Comparison of ENCODE assay signal across 13 cellular contexts in genomic region chr20:588932-589672, GRCh38. TPM values are rescaled to one million over a fixed set of nuclear protein-coding genes. Genes with fewer than 3 reads are reported as not detected.
A peak's percentile ranks its signal among the peaks of the same experiment; 100 is the strongest.
DNase-seq lines count a peak whose midpoint lies in the region; ATAC-seq and TF ChIP-seq lines count a peak whose summit lies in the region.
"Had no signal": no experiment of that assay in that cellular context is flagged by ENCODE, and none has a peak within 500 bp of the region (broad histone marks: within the 10 kb centered on the region; RNA-seq: fewer than 3 reads in every experiment).

No MANE protein-coding gene starts in this region.

- peaks cover 16 to 19% (median 18%) of the 10 kb centered on the region in 10 experiments for H3K4me1 ChIP-seq in BLaER1 treated with 17β-estradiol and CSF1 and Interleukin-3, amounts not matched to agents 10 nM and 100 nM

- peaks cover 3% of the 10 kb centered on the region; the same call in 1 of the 2 replicates for H3K9me3 Mint-ChIP-seq in WTC11
- no peaks in the 10 kb centered on the region for H3K9me3 Mint-ChIP-seq in T-helper 2 cell treated with Interferon-gamma antibody and Interleukin-4, amounts not matched to agents 5 μg/mL and 100 μg/mL, for 36 hours

- no peaks in the 10 kb centered on the region for H3K27me3 ChIP-seq in BLaER1 treated with 17β-estradiol and CSF1 and Interleukin-3, amounts not matched to agents 10 nM and 100 nM

- H3K36me3 Mint-ChIP-seq in WTC11: no peaks in the 10 kb centered on the region
- no peaks in the 10 kb centered on the region for H3K36me3 Mint-ChIP-seq in T-helper 2 cell treated with Interferon-gamma antibody and Interleukin-4, amounts not matched to agents 5 μg/mL and 100 μg/mL, for 36 hours (ENCODE audit: low read depth)

- H3K4me2 ChIP-seq in BLaER1 treated with 17β-estradiol and CSF1 and Interleukin-3, amounts not matched to agents 10 nM and 100 nM: peak overlapping the region; percentile 52 to 79 (median 72)

- peaks cover 5% of the 10 kb centered on the region; the same call in 1 of the 2 replicates for H3K27me3 Mint-ChIP-seq in WTC11 (ENCODE audit: low read depth)
- peaks cover 11% of the 10 kb centered on the region for H3K27me3 Mint-ChIP-seq in T-helper 2 cell treated with Interferon-gamma antibody and Interleukin-4, amounts not matched to agents 5 μg/mL and 100 μg/mL, for 36 hours (ENCODE audit: low read depth)

- CTCF ChIA-PET in WTC11 (lab: Charles Lee): interaction anchor here (0.8 to 3.5 kb wide), 4 partner anchors 12 to 227 kb away, joined by 3 to 16 read pairs (median 8); no protein-coding TSS in a partner anchor

- DNase-seq in WTC11 (ENCODE audit: low spot score) (no peak), activated T-cell treated with anti-CD3 and anti-CD28 coated beads for 4 hours (no peak)
- no peak for DNase-seq in T-helper 2 cell treated with Interferon-gamma antibody and Interleukin-4, amounts not matched to agents 5 μg/mL and 100 μg/mL, for 36 hours (ENCODE audit: low spot score)
- no peak for DNase-seq in activated CD4-positive, alpha-beta T cell treated with anti-CD3 and anti-CD28 coated beads, Interleukin-2, amount 50 U/mL, for 1 hour
- DNase-seq: anterior cingulate cortex; C1 segment of cervical spinal cord; NCI-H748 treated with DMSO at 0.1 percent for 48 hours; stimulated activated naive CD4-positive, alpha-beta T cell treated with Interleukin-2 at 50 U/mL for 16 hours had no signal

- no peak overlapping the region for H3K4me3 ChIP-seq in BLaER1 treated with 17β-estradiol and CSF1 and Interleukin-3, amounts not matched to agents 10 nM and 100 nM
- H3K4me3 ChIP-seq: esophagus muscularis mucosa had no signal

- ATAC-seq in GM19025 (IDR thresholded peaks at IDR 0.05; ENCODE audit: low read depth, unreplicated experiment) (peak; percentile 66), HG03039 (IDR thresholded peaks at IDR 0.05; ENCODE audit: unreplicated experiment) (peak; percentile 79), WTC11 (peak; percentile 95), GM18909 (IDR thresholded peaks at IDR 0.05; ENCODE audit: poor library complexity, unreplicated experiment) (no peak)

- TF ChIP-seq CTCF in WTC11 (IDR thresholded peaks at IDR 0.05): no peak

- POLR2A ChIA-PET in WTC11 (lab: Charles Lee): interaction anchor here (0.8 kb wide), 1 partner anchor 14 kb away, joined by 3 read pairs; no protein-coding TSS in a partner anchor

- peak overlapping the region in 4 of 11 experiments; percentile 20 to 41 (median 32); a peak in 6 of 22 replicates for H3K27ac ChIP-seq in BLaER1 treated with 17β-estradiol and CSF1 and Interleukin-3, amounts not matched to agents 10 nM and 100 nM
- H3K27ac ChIP-seq: esophagus muscularis mucosa had no signal

- H4K20me1 ChIP-seq in BLaER1 treated with 17β-estradiol and CSF1 and Interleukin-3, amounts not matched to agents 10 nM and 100 nM: peaks cover 0 to 3% (median 0%) of the 10 kb centered on the region in 11 experiments; a peak in 1 of 22 replicates

- H3K4me1 Mint-ChIP-seq in WTC11: no peaks in the 10 kb centered on the region
- no peaks in the 10 kb centered on the region for H3K4me1 Mint-ChIP-seq in T-helper 2 cell treated with Interferon-gamma antibody and Interleukin-4, amounts not matched to agents 5 μg/mL and 100 μg/mL, for 36 hours (ENCODE audit: low read depth)

- peak overlapping the region in 1 of 11 experiments; percentile 34; a peak in 2 of 22 replicates for H3K9ac ChIP-seq in BLaER1 treated with 17β-estradiol and CSF1 and Interleukin-3, amounts not matched to agents 10 nM and 100 nM

- H3K36me3 ChIP-seq in BLaER1 treated with 17β-estradiol and CSF1 and Interleukin-3, amounts not matched to agents 10 nM and 100 nM: no peaks in the 10 kb centered on the region
- H3K36me3 ChIP-seq: esophagus muscularis mucosa had no signal

- no peak overlapping the region for H3K27ac Mint-ChIP-seq in WTC11
- no peak overlapping the region for H3K27ac Mint-ChIP-seq in T-helper 2 cell treated with Interferon-gamma antibody and Interleukin-4, amounts not matched to agents 5 μg/mL and 100 μg/mL, for 36 hours

- no peaks in the 10 kb centered on the region for H3K9me3 ChIP-seq in BLaER1 treated with 17β-estradiol and CSF1 and Interleukin-3, amounts not matched to agents 10 nM and 100 nM (replicated peaks in 1 of 11)
- H3K9me3 ChIP-seq: esophagus muscularis mucosa had no signal

- H3K4me3 Mint-ChIP-seq in WTC11: no peak overlapping the region
- no peak overlapping the region for H3K4me3 Mint-ChIP-seq in T-helper 2 cell treated with Interferon-gamma antibody and Interleukin-4, amounts not matched to agents 5 μg/mL and 100 μg/mL, for 36 hours

TF ChIP-seq in WTC11, 78 proteins besides CTCF, POLR2A, EP300 and RAD21 (continues in another document):
- TF ChIP-seq, protein P1, sequence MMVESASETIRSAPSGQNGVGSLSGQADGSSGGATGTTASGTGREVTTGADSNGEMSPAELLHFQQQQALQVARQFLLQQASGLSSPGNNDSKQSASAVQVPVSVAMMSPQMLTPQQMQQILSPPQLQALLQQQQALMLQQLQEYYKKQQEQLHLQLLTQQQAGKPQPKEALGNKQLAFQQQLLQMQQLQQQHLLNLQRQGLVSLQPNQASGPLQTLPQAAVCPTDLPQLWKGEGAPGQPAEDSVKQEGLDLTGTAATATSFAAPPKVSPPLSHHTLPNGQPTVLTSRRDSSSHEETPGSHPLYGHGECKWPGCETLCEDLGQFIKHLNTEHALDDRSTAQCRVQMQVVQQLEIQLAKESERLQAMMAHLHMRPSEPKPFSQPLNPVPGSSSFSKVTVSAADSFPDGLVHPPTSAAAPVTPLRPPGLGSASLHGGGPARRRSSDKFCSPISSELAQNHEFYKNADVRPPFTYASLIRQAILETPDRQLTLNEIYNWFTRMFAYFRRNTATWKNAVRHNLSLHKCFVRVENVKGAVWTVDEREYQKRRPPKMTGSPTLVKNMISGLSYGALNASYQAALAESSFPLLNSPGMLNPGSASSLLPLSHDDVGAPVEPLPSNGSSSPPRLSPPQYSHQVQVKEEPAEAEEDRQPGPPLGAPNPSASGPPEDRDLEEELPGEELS (CRISPR knock-in tag; IDR thresholded peaks at IDR 0.05): no peak
- TF ChIP-seq USF2 (CRISPR knock-in tag; IDR thresholded peaks at IDR 0.05): peak; percentile 89
- TF ChIP-seq ATF2 (CRISPR knock-in tag; IDR thresholded peaks at IDR 0.05; ENCODE audit: borderline replicate concordance, low read depth): no peak
- no peak for TF ChIP-seq PRDM15 (CRISPR knock-in tag; IDR thresholded peaks at IDR 0.05)
- no peak for TF ChIP-seq SMAD3 (CRISPR knock-in tag; IDR thresholded peaks at IDR 0.05; ENCODE audit: borderline replicate concordance)
- TF ChIP-seq SMAD4 (CRISPR knock-in tag; IDR thresholded peaks at IDR 0.05): no peak
- TF ChIP-seq, protein P2, sequence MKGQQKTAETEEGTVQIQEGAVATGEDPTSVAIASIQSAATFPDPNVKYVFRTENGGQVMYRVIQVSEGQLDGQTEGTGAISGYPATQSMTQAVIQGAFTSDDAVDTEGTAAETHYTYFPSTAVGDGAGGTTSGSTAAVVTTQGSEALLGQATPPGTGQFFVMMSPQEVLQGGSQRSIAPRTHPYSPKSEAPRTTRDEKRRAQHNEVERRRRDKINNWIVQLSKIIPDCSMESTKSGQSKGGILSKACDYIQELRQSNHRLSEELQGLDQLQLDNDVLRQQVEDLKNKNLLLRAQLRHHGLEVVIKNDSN (CRISPR knock-in tag; IDR thresholded peaks at IDR 0.05): peak; percentile 87
- TF ChIP-seq TEAD1 (CRISPR knock-in tag; IDR thresholded peaks at IDR 0.05): no peak

RNA-seq across cellular contexts. Expression of gene TCF15, which starts 21.0 kb away (rescaled TPM):
- total RNA-seq in WTC11 (2021): 3.8 to 5.8 TPM (median 4.6 TPM) in 3 replicates

RNA-seq across cellular contexts. Expression of gene CSNK2A1, which starts 45.5 kb away (rescaled TPM):
- 235 to 244 TPM (median 236 TPM) in 3 replicates for total RNA-seq in WTC11 (2021)
